Comparison of ENCODE assay signal across 9 cellular contexts in the genomic region with DNA sequence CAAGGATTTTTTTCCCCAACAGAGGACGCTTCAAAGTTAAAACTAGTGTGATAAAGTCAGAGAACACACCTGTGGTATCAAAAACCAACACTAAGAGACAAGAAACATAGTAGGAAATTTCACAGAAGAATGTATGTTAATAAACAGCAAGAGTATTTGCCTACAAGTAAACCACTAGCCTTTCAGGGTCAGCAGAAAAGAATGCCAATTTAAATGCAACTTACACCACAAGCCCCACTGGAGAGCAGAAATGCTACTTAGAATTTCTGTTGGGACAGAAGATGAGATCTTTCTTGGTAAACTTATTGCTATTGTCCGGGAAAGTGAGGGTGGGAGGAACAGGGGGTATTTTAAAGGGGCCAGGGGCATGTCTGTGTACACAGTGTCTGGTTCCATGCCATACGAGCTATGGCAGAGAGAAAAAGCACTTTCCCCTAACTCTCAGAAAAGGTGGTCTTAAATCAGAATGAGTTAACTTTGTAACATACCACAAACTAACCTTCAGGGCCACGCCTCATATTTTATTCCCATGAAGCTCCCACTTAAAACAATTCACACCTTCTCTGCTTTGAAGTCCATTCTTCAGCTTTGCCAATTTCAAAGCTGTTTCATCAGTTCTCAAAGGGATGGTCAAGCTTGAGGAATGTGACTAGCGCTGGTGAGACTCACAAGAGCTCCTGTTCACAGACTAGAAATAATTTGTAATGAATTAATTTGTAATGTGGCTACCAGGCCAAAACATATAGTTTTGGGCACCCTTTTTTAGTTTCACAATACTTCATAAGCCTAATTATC.
DNase-seq lines count a peak whose midpoint lies in the region; ATAC-seq and TF ChIP-seq lines count a peak whose summit lies in the region.
"Had no signal": no experiment of that assay in that cellular context is flagged by ENCODE, and none has a peak within 500 bp of the region (broad histone marks: within the 10 kb centered on the region; RNA-seq: fewer than 3 reads in every experiment).

No MANE protein-coding gene starts in this region.

- peaks cover 60% of the 10 kb centered on the region for H3K4me1 Mint-ChIP-seq in GM23338

- peaks cover 10% of the 10 kb centered on the region for H3K36me3 Mint-ChIP-seq in GM23338 (ENCODE audit: low read depth)

- H4K20me1 ChIP-seq in GM23338 (replicated peaks; ENCODE audit: insufficient read depth) (peaks cover 54% of the 10 kb centered on the region), fibroblast of lung (ENCODE audit: control insufficient read depth, extremely low read depth, insufficient read depth, low read length) (no peaks in the 10 kb centered on the region)

- H3K4me3 Mint-ChIP-seq in GM23338, result no peak overlapping the region

- H3K27me3 ChIP-seq in GM23338 (ENCODE audit: insufficient read depth) (no peaks in the 10 kb centered on the region), fibroblast of lung (ENCODE audit: control insufficient read depth, insufficient read depth, low read length) (no peaks in the 10 kb centered on the region), skeletal muscle satellite cell (ENCODE audit: control insufficient read depth, insufficient read depth, low read length) (no peaks in the 10 kb centered on the region)

- H3K27ac Mint-ChIP-seq in GM23338, result peak overlapping the region; percentile 35; the same call in 1 of the 2 replicates

- peaks cover 43% of the 10 kb centered on the region for H3K4me1 ChIP-seq in GM23338 (ENCODE audit: insufficient read depth)
- H3K4me1 ChIP-seq in fibroblast of lung (ENCODE audit: control insufficient read depth, extremely low read depth, insufficient read depth, low read length), result peaks cover 36% of the 10 kb centered on the region
- H3K4me1 ChIP-seq in skeletal muscle satellite cell (ENCODE audit: control insufficient read depth, insufficient read depth, low read length), result peaks cover 46% of the 10 kb centered on the region

- no peak overlapping the region for H3K4me3 ChIP-seq in GM23338
- H3K4me3 ChIP-seq in fibroblast of lung (replicated peaks in 1 of 4; ENCODE audit: control extremely low read depth in 1 of 4, insufficient read depth in 1 of 4, low read depth in 3 of 4, low read length in 4 of 4), result peak overlapping the region in 1 of 4 experiments; percentile 1
- H3K4me3 ChIP-seq in skeletal muscle satellite cell (ENCODE audit: low read length), result no peak overlapping the region

- H3K9me3 Mint-ChIP-seq in GM23338, result no peaks in the 10 kb centered on the region

- H3K79me2 ChIP-seq in GM23338 (replicated peaks; ENCODE audit: insufficient read depth) (peaks cover 98% of the 10 kb centered on the region), fibroblast of lung (ENCODE audit: control insufficient read depth, insufficient read depth, low read length) (peaks cover 80% of the 10 kb centered on the region)

- H3K9me2 ChIP-seq in GM23338 (ENCODE audit: insufficient read depth), result no peaks in the 10 kb centered on the region

- H3K27me3 Mint-ChIP-seq in GM23338 (ENCODE audit: insufficient read depth, low read depth, poor library complexity), result no peaks in the 10 kb centered on the region
- H3K27me3 Mint-ChIP-seq: progenitor cell of endocrine pancreas had no signal

- no peaks in the 10 kb centered on the region for H3F3A ChIP-seq in GM23338 (replicated peaks; ENCODE audit: low read depth)

- H3K9ac ChIP-seq in fibroblast of lung (ENCODE audit: insufficient read depth, low read length), result no peak overlapping the region
- peak overlapping the region; percentile 50 for H3K9ac ChIP-seq in skeletal muscle satellite cell (ENCODE audit: low read depth, low read length)

- 0 out of 2 replicates have a peak overlapping the region, but pooled peaks have one; percentile 23 for H3K4me2 ChIP-seq in GM23338
- peak overlapping the region; percentile 70 for H3K4me2 ChIP-seq in fibroblast of lung (ENCODE audit: extremely low read depth, insufficient read depth, low read length)
- peak overlapping the region; percentile 68 for H3K4me2 ChIP-seq in skeletal muscle satellite cell (ENCODE audit: low read length)

- ATAC-seq in GM23338 (no peak), GM19351 (IDR thresholded peaks at IDR 0.05; ENCODE audit: unreplicated experiment) (no peak), GM19328 (IDR thresholded peaks at IDR 0.05; ENCODE audit: unreplicated experiment) (no peak)

- H3K36me3 ChIP-seq in GM23338 (ENCODE audit: insufficient read depth), result no peaks in the 10 kb centered on the region
- H3K36me3 ChIP-seq in fibroblast of lung (ENCODE audit: control insufficient read depth, insufficient read depth, low read length), result peaks cover 1% of the 10 kb centered on the region
- H3K36me3 ChIP-seq in skeletal muscle satellite cell (ENCODE audit: insufficient read depth, low read length), result peaks cover 11% of the 10 kb centered on the region

- TF ChIP-seq CTCF in GM23338 (conservative IDR thresholded peaks at IDR 0.05; ENCODE audit: low read depth in 2 of 2) (no peak), fibroblast of lung (conservative IDR thresholded peaks at IDR 0.05 in 1 of 2, IDR thresholded peaks at IDR 0.05 in 1 of 2; ENCODE audit: low read depth in 1 of 2, low read length in 2 of 2) (no peak), GM20000 (IDR thresholded peaks at IDR 0.05; ENCODE audit: extremely low read depth, missing control alignments) (no peak)

- DNase-seq in GM23338 (ENCODE audit: low spot score) (no peak), SW480 (ENCODE audit: low spot score) (peak; percentile 99), fibroblast of lung (ENCODE audit: low read depth in 2 of 2) (peak; percentile 87 to 91), GM20000 (ENCODE audit: low spot score) (no peak)
- DNase-seq in activated CD4-positive, CD25-positive, alpha-beta regulatory T cell (lab: John Stamatoyannopoulos, UW), result no peak

- no peak overlapping the region; the same call in 1 of the 2 replicates for H3K27ac ChIP-seq in GM23338 (ENCODE audit: low read depth)
- peak overlapping the region; percentile 85 for H3K27ac ChIP-seq in fibroblast of lung (ENCODE audit: insufficient read depth, low read length)

- no peaks in the 10 kb centered on the region for H3K9me3 ChIP-seq in fibroblast of lung (ENCODE audit: control insufficient read depth, insufficient read depth, low read depth, low read length)
- no peaks in the 10 kb centered on the region for H3K9me3 ChIP-seq in skeletal muscle satellite cell (replicated peaks; ENCODE audit: low read length)

- no peak overlapping the region for H2AFZ ChIP-seq in GM23338
- H2AFZ ChIP-seq in fibroblast of lung (ENCODE audit: low read length), result no peak overlapping the region

TF ChIP-seq in GM23338, 12 proteins besides CTCF, POLR2A, EP300 and RAD21 (continues in another document):
- TF ChIP-seq REST (IDR thresholded peaks at IDR 0.05; ENCODE audit: unreplicated experiment) (no peak), CREB1 (CRISPR knock-in tag; IDR thresholded peaks at IDR 0.05; ENCODE audit: low read depth) (no peak)
- TF ChIP-seq, protein P1, sequence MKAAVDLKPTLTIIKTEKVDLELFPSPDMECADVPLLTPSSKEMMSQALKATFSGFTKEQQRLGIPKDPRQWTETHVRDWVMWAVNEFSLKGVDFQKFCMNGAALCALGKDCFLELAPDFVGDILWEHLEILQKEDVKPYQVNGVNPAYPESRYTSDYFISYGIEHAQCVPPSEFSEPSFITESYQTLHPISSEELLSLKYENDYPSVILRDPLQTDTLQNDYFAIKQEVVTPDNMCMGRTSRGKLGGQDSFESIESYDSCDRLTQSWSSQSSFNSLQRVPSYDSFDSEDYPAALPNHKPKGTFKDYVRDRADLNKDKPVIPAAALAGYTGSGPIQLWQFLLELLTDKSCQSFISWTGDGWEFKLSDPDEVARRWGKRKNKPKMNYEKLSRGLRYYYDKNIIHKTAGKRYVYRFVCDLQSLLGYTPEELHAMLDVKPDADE (IDR thresholded peaks at IDR 0.05), result no peak

Comparison
In these comparisons a context has a peak if more than half of its experiments do, and no peak if none do; other contexts are left out.
1. DNase-seq: peak in SW480 (single experiment) and fibroblast of lung (2 of 2); none in GM23338 (single experiment), GM20000 (single experiment) and activated CD4-positive, CD25-positive, alpha-beta regulatory T cell (0 of 4).
2. Peak in every context shown above with its lines, with median percentiles within 50 percentile points of each other: H3K4me2 ChIP-seq.